ENCODE assay signal across 8 cellular contexts in genomic region chr2:171260471-171261424, GRCh38.
DNase-seq lines count a peak whose midpoint lies in the region; ATAC-seq and TF ChIP-seq lines count a peak whose summit lies in the region.

No MANE protein-coding gene starts in this region.

- no peaks in the 10 kb centered on the region for H3K36me3 Mint-ChIP-seq in activated naive CD8-positive, alpha-beta T cell treated with anti-CD3 and anti-CD28 coated beads for 36 hours
- H3K36me3 Mint-ChIP-seq in stimulated activated naive CD8-positive, alpha-beta T cell treated with anti-CD3 and anti-CD28 coated beads, Interleukin-15, Interleukin-2, amounts not matched to agents 100 ng/mL and 50 ng/mL, for 24 hours (ENCODE audit: low read depth) = no peaks in the 10 kb centered on the region

- no peak overlapping the region for H3K27ac ChIP-seq in foreskin keratinocyte

- H3K27me3 Mint-ChIP-seq in activated naive CD8-positive, alpha-beta T cell treated with anti-CD3 and anti-CD28 coated beads for 36 hours = no peaks in the 10 kb centered on the region
- H3K27me3 Mint-ChIP-seq in stimulated activated naive CD8-positive, alpha-beta T cell treated with anti-CD3 and anti-CD28 coated beads, Interleukin-15, Interleukin-2, amounts not matched to agents 100 ng/mL and 50 ng/mL, for 24 hours = no peaks in the 10 kb centered on the region

- H3K27ac Mint-ChIP-seq in activated naive CD8-positive, alpha-beta T cell treated with anti-CD3 and anti-CD28 coated beads for 36 hours = peak overlapping the region; percentile 62
- H3K27ac Mint-ChIP-seq in stimulated activated naive CD8-positive, alpha-beta T cell treated with anti-CD3 and anti-CD28 coated beads, Interleukin-15, Interleukin-2, amounts not matched to agents 100 ng/mL and 50 ng/mL, for 24 hours = peak overlapping the region; percentile 50

- H3K4me1 ChIP-seq in foreskin keratinocyte = no peaks in the 10 kb centered on the region

- H3K9me3 Mint-ChIP-seq in activated naive CD8-positive, alpha-beta T cell treated with anti-CD3 and anti-CD28 coated beads for 36 hours = peaks cover 2% of the 10 kb centered on the region
- no peaks in the 10 kb centered on the region for H3K9me3 Mint-ChIP-seq in stimulated activated naive CD8-positive, alpha-beta T cell treated with anti-CD3 and anti-CD28 coated beads, Interleukin-15, Interleukin-2, amounts not matched to agents 100 ng/mL and 50 ng/mL, for 24 hours

- H3K4me1 Mint-ChIP-seq in activated naive CD8-positive, alpha-beta T cell treated with anti-CD3 and anti-CD28 coated beads for 36 hours = peaks cover 25% of the 10 kb centered on the region
- peaks cover 32% of the 10 kb centered on the region for H3K4me1 Mint-ChIP-seq in stimulated activated naive CD8-positive, alpha-beta T cell treated with anti-CD3 and anti-CD28 coated beads, Interleukin-15, Interleukin-2, amounts not matched to agents 100 ng/mL and 50 ng/mL, for 24 hours (ENCODE audit: low read depth)

- ATAC-seq in foreskin keratinocyte (no peak), HG03025 (IDR thresholded peaks at IDR 0.05; ENCODE audit: low FRiP score, unreplicated experiment) (no peak)

- peak; percentile 40 for DNase-seq in activated T-cell treated with anti-CD3 and anti-CD28 coated beads for 24 hours (ENCODE audit: low read depth)
- no peak for DNase-seq in activated T-cell treated with anti-CD3 and anti-CD28 coated beads for 4 hours
- DNase-seq in NOMO-1 treated with DMSO at 0.1 percent for 48 hours (lab: John Stamatoyannopoulos, UW; ENCODE audit: unreplicated experiment) = peak; percentile 78
- peak; percentile 19 for DNase-seq in activated naive CD8-positive, alpha-beta T cell treated with anti-CD3 and anti-CD28 coated beads for 36 hours
- DNase-seq in NCI-H510A (lab: John Stamatoyannopoulos, UW) = no peak
- no peak for DNase-seq in foreskin keratinocyte

- TF ChIP-seq CTCF in foreskin keratinocyte (conservative IDR thresholded peaks at IDR 0.05) = no peak

- no peaks in the 10 kb centered on the region for H3K27me3 ChIP-seq in foreskin keratinocyte

- H3K4me3 Mint-ChIP-seq in activated naive CD8-positive, alpha-beta T cell treated with anti-CD3 and anti-CD28 coated beads for 36 hours = peak overlapping the region; percentile 38
- H3K4me3 Mint-ChIP-seq in stimulated activated naive CD8-positive, alpha-beta T cell treated with anti-CD3 and anti-CD28 coated beads, Interleukin-15, Interleukin-2, amounts not matched to agents 100 ng/mL and 50 ng/mL, for 24 hours = peak overlapping the region; percentile 19

Comparison
In these comparisons a context has a peak if more than half of its experiments do, and no peak if none do; other contexts are left out.
1. DNase-seq: peak in activated T-cell treated with anti-CD3 and anti-CD28 coated beads for 24 hours (single experiment), NOMO-1 treated with DMSO at 0.1 percent for 48 hours (single experiment) and activated naive CD8-positive, alpha-beta T cell treated with anti-CD3 and anti-CD28 coated beads for 36 hours (single experiment); none in activated T-cell treated with anti-CD3 and anti-CD28 coated beads for 4 hours (single experiment), NCI-H510A (single experiment) and foreskin keratinocyte (0 of 2).